ENCODE assay signal across 11 cellular contexts in the genomic region with DNA sequence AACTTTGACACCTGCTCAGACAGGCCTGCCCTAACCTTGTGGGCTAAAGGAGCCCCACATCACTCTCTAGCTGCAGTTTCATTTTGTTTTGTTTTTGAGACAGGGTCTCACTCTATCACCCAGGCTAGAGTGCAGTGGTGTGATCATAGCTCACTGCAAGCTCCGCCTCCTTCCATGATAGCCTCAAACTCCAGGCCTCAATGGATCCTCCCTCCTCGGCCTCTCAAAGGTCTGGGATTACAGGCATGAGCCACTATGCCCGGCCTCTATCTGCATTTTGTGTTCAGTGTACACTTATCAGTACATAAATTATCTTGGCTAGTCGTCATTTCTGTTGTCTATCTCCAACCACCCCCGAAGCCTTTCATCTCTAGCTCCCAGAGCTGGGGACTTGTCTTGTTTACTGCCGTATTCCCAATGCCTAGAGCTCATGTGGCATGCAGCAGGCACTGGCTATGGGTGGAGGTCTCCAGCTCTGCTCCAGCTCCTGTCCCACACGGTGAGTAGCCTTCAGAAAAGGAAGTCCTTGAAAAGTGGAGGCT. TPM values are rescaled to one million over a fixed set of nuclear protein-coding genes. Genes with fewer than 3 reads are reported as not detected.
DNase-seq lines count a peak whose midpoint lies in the region; ATAC-seq and TF ChIP-seq lines count a peak whose summit lies in the region.
"Had no signal": no experiment of that assay in that cellular context is flagged by ENCODE, and none has a peak within 500 bp of the region (broad histone marks: within the 10 kb centered on the region; RNA-seq: fewer than 3 reads in every experiment).

No MANE protein-coding gene starts in this region.

- H3K9me3 Mint-ChIP-seq in osteocyte (ENCODE audit: unreplicated experiment) = no peaks in the 10 kb centered on the region
- H3K9me3 Mint-ChIP-seq: activated naive CD4-positive, alpha-beta T cell treated with anti-CD3 and anti-CD28 coated beads for 36 hours had no signal

- H3K9me3 ChIP-seq in heart right ventricle = no peaks in the 10 kb centered on the region
- H3K9me3 ChIP-seq in duodenal mucosa (ENCODE audit: control insufficient read depth in 1 of 2, low read length in 2 of 2) = no peaks in the 10 kb centered on the region
- H3K9me3 ChIP-seq in vagina = no peaks in the 10 kb centered on the region

- peaks cover 25% of the 10 kb centered on the region for H3K4me1 Mint-ChIP-seq in osteocyte (ENCODE audit: unreplicated experiment)

- H3K27ac Mint-ChIP-seq in osteocyte (ENCODE audit: unreplicated experiment) = peak overlapping the region; percentile 24
- H3K27ac Mint-ChIP-seq: activated naive CD4-positive, alpha-beta T cell treated with anti-CD3 and anti-CD28 coated beads for 36 hours; endodermal cell had no signal

- DNase-seq in heart right ventricle (no peak), left ventricle myocardium superior (no peak), osteocyte (ENCODE audit: extremely low spot score, unreplicated experiment) (no peak), vagina (ENCODE audit: extremely low spot score in 2 of 2) (no peak), head of caudate nucleus (no peak), AG08396 (ENCODE audit: low spot score) (no peak), OCI-M2 (lab: John Stamatoyannopoulos, UW; ENCODE audit: unreplicated experiment) (no peak)
- DNase-seq: activated naive CD4-positive, alpha-beta T cell treated with anti-CD3 and anti-CD28 coated beads for 36 hours; AML-193; endodermal cell had no signal

- H3K36me3 ChIP-seq in heart right ventricle = no peaks in the 10 kb centered on the region
- no peaks in the 10 kb centered on the region for H3K36me3 ChIP-seq in duodenal mucosa (ENCODE audit: control insufficient read depth in 1 of 2, insufficient read depth in 2 of 2, low read length in 2 of 2)
- H3K36me3 ChIP-seq in vagina = no peaks in the 10 kb centered on the region

- ATAC-seq in heart right ventricle (peak in 1 of 8 donors; percentile 7), left ventricle myocardium superior (no peak)

- TF ChIP-seq CTCF in heart right ventricle (IDR thresholded peaks at IDR 0.05) (no peak), osteocyte (IDR thresholded peaks at IDR 0.05) (no peak), vagina (IDR thresholded peaks at IDR 0.05) (no peak)

- intact Hi-C loops in heart right ventricle (cut with DNase I) (no loop called here), left ventricle myocardium superior (cut with micrococcal nuclease) (no loop called here), vagina (cut with DNase I) (no loop called here), head of caudate nucleus (cut with DNase I) (no loop called here)

- no peaks in the 10 kb centered on the region for H3K36me3 Mint-ChIP-seq in osteocyte (ENCODE audit: unreplicated experiment)

- H3K27ac ChIP-seq in heart right ventricle = peak overlapping the region in 7 of 10 donors; percentile 0 to 53 (median 22)
- peak overlapping the region; percentile 43 for H3K27ac ChIP-seq in duodenal mucosa (ENCODE audit: low read depth, low read length)
- peak overlapping the region; percentile 94 for H3K27ac ChIP-seq in vagina

- H3K4me3 ChIP-seq in heart right ventricle (no peak overlapping the region), duodenal mucosa (ENCODE audit: low read depth in 1 of 2, low read length in 2 of 2) (no peak overlapping the region), vagina (no peak overlapping the region)

- H3K4me1 ChIP-seq in heart right ventricle = peaks cover 9 to 37% (median 20%) of the 10 kb centered on the region in 9 donors
- peaks cover 12 to 17% of the 10 kb centered on the region in 2 donors for H3K4me1 ChIP-seq in duodenal mucosa (ENCODE audit: control insufficient read depth in 1 of 2, insufficient read depth in 2 of 2, low read length in 2 of 2)
- peaks cover 31% of the 10 kb centered on the region for H3K4me1 ChIP-seq in vagina

- TF ChIP-seq POLR2A in vagina (IDR thresholded peaks at IDR 0.05) = no peak

- H3K27me3 ChIP-seq in heart right ventricle (no peaks in the 10 kb centered on the region), duodenal mucosa (ENCODE audit: control insufficient read depth in 1 of 2, insufficient read depth in 2 of 2, low read length in 2 of 2) (no peaks in the 10 kb centered on the region), vagina (no peaks in the 10 kb centered on the region)

- H3K9ac ChIP-seq in duodenal mucosa (ENCODE audit: low read depth in 1 of 2, low read length in 2 of 2) = no peak overlapping the region

- H3K4me3 Mint-ChIP-seq in osteocyte (ENCODE audit: unreplicated experiment) = no peak overlapping the region
- H3K4me3 Mint-ChIP-seq: activated naive CD4-positive, alpha-beta T cell treated with anti-CD3 and anti-CD28 coated beads for 36 hours; endodermal cell had no signal

- peaks cover 4% of the 10 kb centered on the region for H3K27me3 Mint-ChIP-seq in osteocyte (ENCODE audit: unreplicated experiment)

- WGBS in heart right ventricle, 2 donors = 77 to 78% methylated on average over 7 of the region's 7 CpGs

RNA-seq across cellular contexts. Expression of gene PEX26, which starts 22.1 kb away (rescaled TPM):
- 10 to 100 TPM; 16.6 to 27.1 (median 21.3) TPM for total RNA-seq in heart right ventricle
- polyA plus RNA-seq in heart right ventricle = 10 to 100 TPM in 1 of 2 donors, 1 to 10 TPM in 1; 8.3 to 10.7 TPM
- total RNA-seq in left ventricle myocardium superior = 20.6 TPM
- 43.3 and 43.5 TPM in 2 replicates for total RNA-seq in osteocyte
- total RNA-seq in vagina = 25.5 TPM

RNA-seq across cellular contexts. Expression of gene MICAL3, which starts 31.3 kb away (rescaled TPM):
- total RNA-seq in heart right ventricle = 100 to 1,000 TPM in 9 of 10 donors, 10 to 100 TPM in 1; 74.7 to 137 (median 112) TPM
- 10 to 100 TPM; 13.2 to 63.1 TPM for polyA plus RNA-seq in heart right ventricle
- total RNA-seq in left ventricle myocardium superior = 90.4 TPM
- 44.2 and 47.9 TPM in 2 replicates for total RNA-seq in osteocyte
- total RNA-seq in vagina = 35.1 TPM

RNA-seq across cellular contexts. Expression of gene TUBA8, which starts 54.9 kb away (rescaled TPM):
- total RNA-seq in heart right ventricle (100 to 1,000 TPM in 7 of 10 donors, 10 to 100 TPM in 3; 71.8 to 183 (median 109) TPM), left ventricle myocardium superior (298 TPM), osteocyte (1.8 TPM in 2 replicates), vagina (5.6 TPM)
- 100 to 1,000 TPM in 1 of 2 donors, 10 to 100 TPM in 1; 44.9 to 138 TPM for polyA plus RNA-seq in heart right ventricle

Comparison
In these comparisons a context has a peak if more than half of its experiments do, and no peak if none do; other contexts are left out.
1. H3K27ac ChIP-seq: peak in every context shown above with its lines; median percentile 94 in vagina; 43 in duodenal mucosa; 22 in heart right ventricle.
2. RNA of gene TUBA8, which starts 54.9 kb away (total RNA-seq): 298 TPM in left ventricle myocardium superior (single experiment) and 71.8 to 183 TPM in heart right ventricle; 5.6 TPM in vagina (single experiment) and 1.8 TPM in osteocyte; every median in the first group is over 10 times any median in the second.